19 cellular contexts compared by ENCODE assay signal in genomic region chr10:79235765-79236755, GRCh38.
DNase-seq lines count a peak whose midpoint lies in the region; ATAC-seq lines count a peak whose summit lies in the region.
"Had no signal": no experiment of that assay in that cellular context is flagged by ENCODE, and none has a peak within 500 bp of the region (broad histone marks: within the 10 kb centered on the region; RNA-seq: fewer than 3 reads in every experiment).

No MANE protein-coding gene starts in this region.

- H3K4me3 Mint-ChIP-seq in dendritic cell treated with granulocyte-macrophage colony-stimulating factor and Interleukin-4, amounts not matched to agents 40 ng/mL and 50 ng/mL, for 4 days: no peak overlapping the region
- H3K4me3 Mint-ChIP-seq in stimulated activated effector memory CD8-positive, alpha-beta T cell treated with anti-CD3 and anti-CD28 coated beads, Interleukin-12 subunit alpha, Interleukin-12 subunit beta, amount 100 ng/mL, for 72 hours: no peak overlapping the region
- H3K4me3 Mint-ChIP-seq in CD4-positive, alpha-beta memory T cell: no peak overlapping the region

- peaks cover 71% of the 10 kb centered on the region for H3K4me1 Mint-ChIP-seq in dendritic cell treated with granulocyte-macrophage colony-stimulating factor and Interleukin-4, amounts not matched to agents 40 ng/mL and 50 ng/mL, for 4 days (ENCODE audit: low read depth)
- H3K4me1 Mint-ChIP-seq in stimulated activated effector memory CD8-positive, alpha-beta T cell treated with anti-CD3 and anti-CD28 coated beads, Interleukin-12 subunit alpha, Interleukin-12 subunit beta, amount 100 ng/mL, for 72 hours: peaks cover 43% of the 10 kb centered on the region
- H3K4me1 Mint-ChIP-seq in CD4-positive, alpha-beta memory T cell: peaks cover 5 to 23% (median 12%) of the 10 kb centered on the region in 4 donors

- H3K36me3 Mint-ChIP-seq in dendritic cell treated with granulocyte-macrophage colony-stimulating factor and Interleukin-4, amounts not matched to agents 40 ng/mL and 50 ng/mL, for 4 days (ENCODE audit: low read depth): peaks cover 59% of the 10 kb centered on the region
- peaks cover 5% of the 10 kb centered on the region for H3K36me3 Mint-ChIP-seq in stimulated activated effector memory CD8-positive, alpha-beta T cell treated with anti-CD3 and anti-CD28 coated beads, Interleukin-12 subunit alpha, Interleukin-12 subunit beta, amount 100 ng/mL, for 72 hours
- H3K36me3 Mint-ChIP-seq in CD4-positive, alpha-beta memory T cell: peaks cover 0 to 3% of the 10 kb centered on the region in 2 donors

- no peaks in the 10 kb centered on the region for H3K27me3 Mint-ChIP-seq in dendritic cell treated with granulocyte-macrophage colony-stimulating factor and Interleukin-4, amounts not matched to agents 40 ng/mL and 50 ng/mL, for 4 days
- H3K27me3 Mint-ChIP-seq in CD4-positive, alpha-beta memory T cell: no peaks in the 10 kb centered on the region

- H3K9me3 Mint-ChIP-seq in dendritic cell treated with granulocyte-macrophage colony-stimulating factor and Interleukin-4, amounts not matched to agents 40 ng/mL and 50 ng/mL, for 4 days: no peaks in the 10 kb centered on the region
- no peaks in the 10 kb centered on the region for H3K9me3 Mint-ChIP-seq in stimulated activated effector memory CD8-positive, alpha-beta T cell treated with anti-CD3 and anti-CD28 coated beads, Interleukin-12 subunit alpha, Interleukin-12 subunit beta, amount 100 ng/mL, for 72 hours
- H3K9me3 Mint-ChIP-seq in CD4-positive, alpha-beta memory T cell: peaks cover 0 to 3% (median 0%) of the 10 kb centered on the region in 8 donors

- H3K36me3 ChIP-seq in H7 (replicated peaks; ENCODE audit: control insufficient read depth, insufficient read depth, low read length): no peaks in the 10 kb centered on the region
- H3K36me3 ChIP-seq in CD4-positive, alpha-beta memory T cell (ENCODE audit: insufficient read depth, low read length): no peaks in the 10 kb centered on the region
- H3K36me3 ChIP-seq in MG63: peaks cover 82% of the 10 kb centered on the region
- H3K36me3 ChIP-seq: pancreas had no signal

- H3K4me1 ChIP-seq in CD4-positive, alpha-beta memory T cell (ENCODE audit: insufficient read depth, low read length): no peaks in the 10 kb centered on the region
- H3K4me1 ChIP-seq: pancreas had no signal

- no peaks in the 10 kb centered on the region for H3K9me3 ChIP-seq in CD4-positive, alpha-beta memory T cell (ENCODE audit: control insufficient read depth in 1 of 2, low read length in 2 of 2)
- H3K9me3 ChIP-seq in MG63: no peaks in the 10 kb centered on the region
- H3K9me3 ChIP-seq: pancreas had no signal

- H3K27ac Mint-ChIP-seq in dendritic cell treated with granulocyte-macrophage colony-stimulating factor and Interleukin-4, amounts not matched to agents 40 ng/mL and 50 ng/mL, for 4 days: peak overlapping the region; percentile 87
- H3K27ac Mint-ChIP-seq in stimulated activated effector memory CD8-positive, alpha-beta T cell treated with anti-CD3 and anti-CD28 coated beads, Interleukin-12 subunit alpha, Interleukin-12 subunit beta, amount 100 ng/mL, for 72 hours: peak overlapping the region; percentile 79
- peak overlapping the region in 2 of 7 donors; percentile 29 to 54 for H3K27ac Mint-ChIP-seq in CD4-positive, alpha-beta memory T cell

- CTCF ChIA-PET in CD4-positive, alpha-beta memory T cell (lab: Charles Lee; ENCODE audit: partially characterized antibody): no interaction called here

- H3K27me3 ChIP-seq in H7 (ENCODE audit: control insufficient read depth, insufficient read depth, low read length) (peaks cover 38% of the 10 kb centered on the region; the same call in 1 of the 2 replicates), MG63 (no peaks in the 10 kb centered on the region)
- no peaks in the 10 kb centered on the region for H3K27me3 ChIP-seq in CD4-positive, alpha-beta memory T cell (ENCODE audit: insufficient read depth, low read length)
- H3K27me3 ChIP-seq: pancreas had no signal

- ATAC-seq in stimulated activated effector memory CD8-positive, alpha-beta T cell treated with anti-CD3 and anti-CD28 coated beads, Interleukin-12 subunit alpha, Interleukin-12 subunit beta, amount 100 ng/mL, for 72 hours: no peak
- ATAC-seq: pancreas, Right ventricle myocardium inferior had no signal

- no peak overlapping the region for H3K27ac ChIP-seq in CD4-positive, alpha-beta memory T cell (ENCODE audit: low read depth, low read length)
- H3K27ac ChIP-seq: pancreas had no signal

- POLR2A ChIA-PET in CD4-positive, alpha-beta memory T cell (lab: Charles Lee; ENCODE audit: partially characterized antibody): interaction anchor here (1.1 kb wide), 1 partner anchor 32 kb away, joined by 3 read pairs; no protein-coding TSS in a partner anchor

- H3K4me3 ChIP-seq in H7 (ENCODE audit: insufficient read depth, low read depth, low read length) (no peak overlapping the region), MG63 (no peak overlapping the region)
- H3K4me3 ChIP-seq in CD4-positive, alpha-beta memory T cell (ENCODE audit: low read length in 2 of 2): no peak overlapping the region
- H3K4me3 ChIP-seq: pancreas had no signal

- DNase-seq in H7 (peak; percentile 78), medulla oblongata (ENCODE audit: extremely low spot score) (peak; percentile 54), NCI-H774 (lab: John Stamatoyannopoulos, UW) (no peak), AG08396 (ENCODE audit: low spot score) (no peak), MG63 (no peak)
- no peak for DNase-seq in stimulated activated effector memory CD8-positive, alpha-beta T cell treated with anti-CD3 and anti-CD28 coated beads, Interleukin-12 subunit alpha, Interleukin-12 subunit beta, amount 100 ng/mL, for 72 hours (ENCODE audit: low spot score in 2 of 2)
- no peak for DNase-seq in CD4-positive, alpha-beta memory T cell
- DNase-seq: activated naive CD4-positive, alpha-beta T cell treated with Interleukin-2 at 50 U/mL for 16 hours; COR-L47; EL; foreskin fibroblast; KBM-7; NCI-H1092; NCI-H2081 treated with DMSO at 0.1 percent for 48 hours; NCI-H510A treated with DMSO at 0.1 percent for 48 hours; pancreas; stimulated activated CD4-positive, alpha-beta T cell treated with anti-CD3 and anti-CD28 coated beads, Interleukin-12 subunit alpha, Interleukin-12 subunit beta, amount 100 ng/mL, for 4 hours had no signal

- intact Hi-C loops in dendritic cell treated with granulocyte-macrophage colony-stimulating factor and Interleukin-4, amounts not matched to agents 40 ng/mL and 50 ng/mL, for 4 days (cut with micrococcal nuclease): no loop called here
- intact Hi-C loops in CD4-positive, alpha-beta memory T cell (cut with micrococcal nuclease): no loop called here

Comparison
In these comparisons a context has a peak if more than half of its experiments do, and no peak if none do; other contexts are left out.
1. DNase-seq: peak in H7 (single experiment) and medulla oblongata (single experiment); none in stimulated activated effector memory CD8-positive, alpha-beta T cell treated with anti-CD3 and anti-CD28 coated beads, Interleukin-12 subunit alpha, Interleukin-12 subunit beta, amount 100 ng/mL, for 72 hours (0 of 2), CD4-positive, alpha-beta memory T cell (0 of 5), NCI-H774 (single experiment), AG08396 (single experiment) and MG63 (single experiment).